18 cellular contexts compared by ENCODE assay signal in genomic region chr2:60296219-60296955, GRCh38.
"Had no signal": no experiment of that assay in that cellular context is flagged by ENCODE, and none has a peak within 500 bp of the region (broad histone marks: within the 10 kb centered on the region; RNA-seq: fewer than 3 reads in every experiment).

No MANE protein-coding gene starts in this region.

- DNase-seq: activated CD4-positive, alpha-beta T cell treated with anti-CD3 and anti-CD28 coated beads, Interleukin-2, amount 10 ng/mL, durations not matched to agents 7 days and 5 days; activated CD8-positive, alpha-beta memory T cell treated with anti-CD3 and anti-CD28 coated beads, Interleukin-2, amount 50 U/mL, for 4 hours; activated naive CD4-positive, alpha-beta T cell treated with anti-CD3 and anti-CD28 coated beads for 36 hours; activated naive CD8-positive, alpha-beta T cell treated with anti-CD3 and anti-CD28 coated beads, Interleukin-2, amount 50 U/mL, for 24 hours; activated T-cell treated with anti-CD3 and anti-CD28 coated beads, Interleukin-2, amount 50 U/mL, for 4 hours; aorta; brain microvascular endothelial cell; effector CD4-positive, alpha-beta T cell; foreskin fibroblast; glutamatergic neuron; naive thymus-derived CD4-positive, alpha-beta T cell; psoas muscle; right cardiac atrium; T-helper 1 cell; T-helper 9 cell; tibial artery had no signal

- H3K27me3 Mint-ChIP-seq: activated CD4-positive, alpha-beta T cell treated with anti-CD3 and anti-CD28 coated beads, Interleukin-2, amount 10 ng/mL, durations not matched to agents 7 days and 5 days had no signal

- ATAC-seq: activated CD4-positive, CD25-positive, alpha-beta regulatory T cell treated with anti-CD3 and anti-CD28 coated beads, Interleukin-2, amount 50 U/mL, for 24 hours; activated naive CD8-positive, alpha-beta T cell treated with anti-CD3 and anti-CD28 coated beads, Interleukin-2, amount 50 U/mL, for 24 hours; activated T-cell treated with anti-CD3 and anti-CD28 coated beads, Interleukin-2, amount 50 U/mL, for 4 hours; left lobe of liver; naive thymus-derived CD4-positive, alpha-beta T cell; psoas muscle had no signal

- H3K27ac ChIP-seq: brain microvascular endothelial cell, psoas muscle, tibial artery had no signal

- H3K4me1 ChIP-seq: psoas muscle, tibial artery had no signal

- H3K9me3 ChIP-seq: psoas muscle had no signal

- H3K27me3 ChIP-seq: brain microvascular endothelial cell had no signal

- H3K4me3 Mint-ChIP-seq: activated CD4-positive, alpha-beta T cell treated with anti-CD3 and anti-CD28 coated beads, Interleukin-2, amount 10 ng/mL, durations not matched to agents 7 days and 5 days; activated naive CD4-positive, alpha-beta T cell treated with anti-CD3 and anti-CD28 coated beads for 36 hours; activated naive CD8-positive, alpha-beta T cell treated with anti-CD3 and anti-CD28 coated beads, Interleukin-2, amount 50 U/mL, for 24 hours; activated T-cell treated with anti-CD3 and anti-CD28 coated beads, Interleukin-2, amount 50 U/mL, for 4 hours; naive thymus-derived CD4-positive, alpha-beta T cell had no signal

- H3K9me3 Mint-ChIP-seq: activated CD4-positive, alpha-beta T cell treated with anti-CD3 and anti-CD28 coated beads, Interleukin-2, amount 10 ng/mL, durations not matched to agents 7 days and 5 days; activated naive CD8-positive, alpha-beta T cell treated with anti-CD3 and anti-CD28 coated beads, Interleukin-2, amount 50 U/mL, for 24 hours; activated T-cell treated with anti-CD3 and anti-CD28 coated beads, Interleukin-2, amount 50 U/mL, for 4 hours had no signal

- H3K36me3 Mint-ChIP-seq: naive thymus-derived CD4-positive, alpha-beta T cell had no signal

- H3K4me3 ChIP-seq: psoas muscle, tibial artery had no signal

- H3K4me1 Mint-ChIP-seq: activated CD4-positive, alpha-beta T cell treated with anti-CD3 and anti-CD28 coated beads, Interleukin-2, amount 10 ng/mL, durations not matched to agents 7 days and 5 days; activated naive CD8-positive, alpha-beta T cell treated with anti-CD3 and anti-CD28 coated beads, Interleukin-2, amount 50 U/mL, for 24 hours; naive thymus-derived CD4-positive, alpha-beta T cell had no signal

- H3K27ac Mint-ChIP-seq: activated CD4-positive, alpha-beta T cell treated with anti-CD3 and anti-CD28 coated beads, Interleukin-2, amount 10 ng/mL, durations not matched to agents 7 days and 5 days; activated naive CD4-positive, alpha-beta T cell treated with anti-CD3 and anti-CD28 coated beads for 36 hours; activated naive CD8-positive, alpha-beta T cell treated with anti-CD3 and anti-CD28 coated beads, Interleukin-2, amount 50 U/mL, for 24 hours; naive thymus-derived CD4-positive, alpha-beta T cell had no signal

- H3K36me3 ChIP-seq: brain microvascular endothelial cell, tibial artery had no signal
